In genomic region chr7:37493810-37494209, GRCh38 we compare ENCODE assay signal across 17 cellular contexts.
"Had no signal": no experiment of that assay in that cellular context is flagged by ENCODE, and none has a peak within 500 bp of the region (broad histone marks: within the 10 kb centered on the region; RNA-seq: fewer than 3 reads in every experiment).

No MANE protein-coding gene starts in this region.

- H3K9me3 Mint-ChIP-seq: activated naive CD4-positive, alpha-beta T cell treated with anti-CD3 and anti-CD28 coated beads, Interleukin-2, amount 50 U/mL, for 24 hours; memory B cell; T-cell; T-helper 2 cell treated with Interferon-gamma antibody and Interleukin-4, amounts not matched to agents 5 μg/mL and 100 μg/mL, for 36 hours had no signal

- DNase-seq: activated CD4-positive, alpha-beta T cell treated with anti-CD3 and anti-CD28 coated beads for 1 hour; activated gamma-delta T cell treated with Interleukin-2 at 50 U/mL for 16 hours; activated T-cell treated with anti-CD3 and anti-CD28 coated beads, Interleukin-2, amount 50 U/mL, for 1 hour; aorta; left colon; stimulated activated CD4-positive, alpha-beta T cell treated with anti-CD3 and anti-CD28 coated beads, Interleukin-4, amount 100 ng/mL, for 24 hours; stimulated activated naive CD4-positive, alpha-beta T cell treated with Interleukin-2 at 50 U/mL for 16 hours; T-cell; tibial artery; WERI-Rb-1 had no signal

- H3K27ac Mint-ChIP-seq: brain; memory B cell; progenitor cell of endocrine pancreas; T-cell; T-helper 2 cell treated with Interferon-gamma antibody and Interleukin-4, amounts not matched to agents 5 μg/mL and 100 μg/mL, for 36 hours had no signal

- H3K36me3 Mint-ChIP-seq: activated naive CD4-positive, alpha-beta T cell treated with anti-CD3 and anti-CD28 coated beads, Interleukin-2, amount 50 U/mL, for 24 hours; brain; memory B cell; T-cell had no signal

- H3K4me3 Mint-ChIP-seq: activated naive CD4-positive, alpha-beta T cell treated with anti-CD3 and anti-CD28 coated beads, Interleukin-2, amount 50 U/mL, for 24 hours; brain; memory B cell; T-cell; T-helper 2 cell treated with Interferon-gamma antibody and Interleukin-4, amounts not matched to agents 5 μg/mL and 100 μg/mL, for 36 hours had no signal

- H3K4me3 ChIP-seq: gastroesophageal sphincter, tibial artery had no signal

- ATAC-seq: gastroesophageal sphincter, left colon, T-cell had no signal

- H3K9me3 ChIP-seq: gastroesophageal sphincter, tibial artery had no signal

- H3K36me3 ChIP-seq: gastroesophageal sphincter, tibial artery, WERI-Rb-1 had no signal

- H3K4me1 Mint-ChIP-seq: T-cell had no signal

- H3K27me3 Mint-ChIP-seq: activated naive CD4-positive, alpha-beta T cell treated with anti-CD3 and anti-CD28 coated beads, Interleukin-2, amount 50 U/mL, for 24 hours; memory B cell; progenitor cell of endocrine pancreas; T-cell had no signal

- H3K27me3 ChIP-seq: gastroesophageal sphincter, tibial artery had no signal

- H3K4me1 ChIP-seq: gastroesophageal sphincter, tibial artery had no signal

- H3K27ac ChIP-seq: epithelial cell of prostate, gastroesophageal sphincter, tibial artery, WERI-Rb-1 had no signal
